Comparison of ENCODE assay signal across 8 cellular contexts in the genomic region with DNA sequence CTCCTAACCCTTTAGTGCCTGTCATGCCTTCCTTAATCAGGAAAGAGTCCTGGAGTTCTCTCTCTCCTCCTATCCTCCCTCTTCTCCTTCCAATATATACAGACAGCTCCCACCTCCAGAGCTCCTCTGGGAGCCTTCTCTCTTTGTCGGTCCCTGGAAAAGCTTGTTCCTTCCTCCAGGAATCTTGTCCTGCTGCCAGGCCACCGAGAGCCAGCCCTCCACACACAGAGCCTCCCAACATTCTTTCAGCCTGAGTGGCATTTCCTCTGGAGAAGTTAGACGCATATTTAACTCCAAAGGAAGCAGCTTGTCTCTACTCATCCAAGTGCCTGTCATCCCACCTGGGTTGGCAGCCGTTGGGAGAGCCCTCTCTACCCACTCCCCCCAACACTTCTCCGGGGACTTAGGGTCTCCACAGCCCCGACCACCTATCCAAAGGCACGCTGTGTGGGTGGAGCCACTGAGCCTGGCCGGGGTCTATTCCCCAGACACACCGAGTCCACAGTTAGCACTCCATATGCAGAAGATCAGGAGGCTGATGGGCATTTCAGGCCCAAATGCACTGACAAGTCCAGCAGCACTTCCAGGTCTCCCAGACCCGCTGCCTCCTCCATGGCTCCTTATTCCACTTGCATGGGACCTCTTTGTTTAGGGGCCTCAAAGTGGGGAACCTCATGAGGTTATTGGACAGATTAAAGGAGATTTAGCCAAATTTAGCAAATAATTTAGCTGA. TPM values are rescaled to one million over a fixed set of nuclear protein-coding genes. Genes with fewer than 3 reads are reported as not detected.
A peak's percentile ranks its signal among the peaks of the same experiment; 100 is the strongest.
DNase-seq lines count a peak whose midpoint lies in the region; ATAC-seq and TF ChIP-seq lines count a peak whose summit lies in the region.

No MANE protein-coding gene starts in this region.

- DNase-seq in ACHN (peak; percentile 90), NCI-H69 (lab: John Stamatoyannopoulos, UW) (peak; percentile 37), endothelial cell (ENCODE audit: low spot score) (peak; percentile 25), mesothelial cell of epicardium (ENCODE audit: low spot score in 2 of 2, unreplicated experiment in 2 of 2) (no peak), WERI-Rb-1 (no peak), midbrain (lab: John Stamatoyannopoulos, UW) (no peak)
- DNase-seq in activated effector memory CD4-positive, alpha-beta T cell treated with Interleukin-2 at 50 U/mL for 16 hours: no peak

- H3K36me3 ChIP-seq in WERI-Rb-1: no peaks in the 10 kb centered on the region

- H3K4me3 Mint-ChIP-seq in endothelial cell (ENCODE audit: unreplicated experiment) (peak overlapping the region; percentile 68), mesothelial cell of epicardium (no peak overlapping the region)

- in situ Hi-C loops in ACHN (cut with HindIII; ENCODE audit: low pct_ligation_motif_present, low pct_unique_long_range_greater_than_20kb, low sequenced_read_pairs): no loop called here

- no peak for ATAC-seq in GM19328 (IDR thresholded peaks at IDR 0.05; ENCODE audit: unreplicated experiment)

- TF ChIP-seq CTCF in endothelial cell (IDR thresholded peaks at IDR 0.05; ENCODE audit: unreplicated experiment) (no peak), mesothelial cell of epicardium (IDR thresholded peaks at IDR 0.05; ENCODE audit: unreplicated experiment) (no peak), WERI-Rb-1 (IDR thresholded peaks at IDR 0.05; ENCODE audit: low read depth, low read length) (no peak)

- H3K27ac Mint-ChIP-seq in endothelial cell (ENCODE audit: unreplicated experiment) (peak overlapping the region; percentile 88), mesothelial cell of epicardium (peak overlapping the region; percentile 92)

- peaks cover 34% of the 10 kb centered on the region for H3K4me1 Mint-ChIP-seq in endothelial cell (ENCODE audit: unreplicated experiment)
- peaks cover 42% of the 10 kb centered on the region for H3K4me1 Mint-ChIP-seq in mesothelial cell of epicardium

- peaks cover 4% of the 10 kb centered on the region for H3K36me3 Mint-ChIP-seq in endothelial cell (ENCODE audit: low read depth, unreplicated experiment)
- H3K36me3 Mint-ChIP-seq in mesothelial cell of epicardium: no peaks in the 10 kb centered on the region

- H3K27me3 Mint-ChIP-seq in endothelial cell (ENCODE audit: unreplicated experiment) (peaks cover 6% of the 10 kb centered on the region), mesothelial cell of epicardium (ENCODE audit: low read depth) (no peaks in the 10 kb centered on the region)

- no peaks in the 10 kb centered on the region for H3K9me3 Mint-ChIP-seq in endothelial cell (ENCODE audit: unreplicated experiment)
- H3K9me3 Mint-ChIP-seq in mesothelial cell of epicardium: no peaks in the 10 kb centered on the region

- H3K4me3 ChIP-seq in WERI-Rb-1 (ENCODE audit: low read depth, low read length): no peak overlapping the region

- H3K9me3 ChIP-seq in WERI-Rb-1 (ENCODE audit: severe bottlenecking): no peaks in the 10 kb centered on the region

- no peak overlapping the region; the same call in 1 of the 2 replicates for H3K27ac ChIP-seq in WERI-Rb-1

- no peaks in the 10 kb centered on the region for H3K27me3 ChIP-seq in WERI-Rb-1 (ENCODE audit: insufficient read depth, low read depth, severe bottlenecking)

RNA-seq across cellular contexts. Expression of gene DKK3, which starts 31.1 kb away (rescaled TPM):
- total RNA-seq in endothelial cell (ENCODE audit: unreplicated experiment): 8.4 TPM
- 29.5 to 30.0 TPM (median 29.7 TPM) in 3 replicates for total RNA-seq in mesothelial cell of epicardium

Comparison
In these comparisons a context has a peak if more than half of its experiments do, and no peak if none do; other contexts are left out.
1. DNase-seq: peak in ACHN (single experiment), NCI-H69 (single experiment) and endothelial cell (single experiment); none in mesothelial cell of epicardium (0 of 2), WERI-Rb-1 (single experiment), midbrain (single experiment) and activated effector memory CD4-positive, alpha-beta T cell treated with Interleukin-2 at 50 U/mL for 16 hours (single experiment).